19 cellular contexts compared by ENCODE assay signal in genomic region chr3:53250453-53250852, GRCh38. TPM values are rescaled to one million over a fixed set of nuclear protein-coding genes. Genes with fewer than 3 reads are reported as not detected.
A peak's percentile ranks its signal among the peaks of the same experiment; 100 is the strongest.
DNase-seq lines count a peak whose midpoint lies in the region; ATAC-seq and TF ChIP-seq lines count a peak whose summit lies in the region.
"Had no signal": no experiment of that assay in that cellular context is flagged by ENCODE, and none has a peak within 500 bp of the region (broad histone marks: within the 10 kb centered on the region; RNA-seq: fewer than 3 reads in every experiment).

No MANE protein-coding gene starts in this region.

- H3K36me3 Mint-ChIP-seq in activated CD4-positive, alpha-beta T cell treated with anti-CD3 and anti-CD28 coated beads, Interleukin-2, amount 10 ng/mL, durations not matched to agents 7 days and 5 days (ENCODE audit: low read depth) = peaks cover 24% of the 10 kb centered on the region
- peaks cover 3% of the 10 kb centered on the region for H3K36me3 Mint-ChIP-seq in IgD-negative memory B cell

- no peak for TF ChIP-seq CTCF in astrocyte of the spinal cord (IDR thresholded peaks at IDR 0.05; ENCODE audit: low read depth, low read length)
- no peak for TF ChIP-seq CTCF in spleen (IDR thresholded peaks at IDR 0.05 in 8 of 11, conservative IDR thresholded peaks at IDR 0.05 in 3 of 11)

- CTCF ChIA-PET in activated CD4-positive, alpha-beta T cell treated with anti-CD3 and anti-CD28 coated beads, Interleukin-2, amount 10 ng/mL, durations not matched to agents 7 days and 5 days (lab: Charles Lee) = interaction anchor here (0.8 kb wide), 1 partner anchor 11 kb away, joined by 3 read pairs; no protein-coding TSS in a partner anchor

- H3K9me3 Mint-ChIP-seq in activated CD4-positive, alpha-beta T cell treated with anti-CD3 and anti-CD28 coated beads, Interleukin-2, amount 10 ng/mL, durations not matched to agents 7 days and 5 days = no peaks in the 10 kb centered on the region
- no peaks in the 10 kb centered on the region for H3K9me3 Mint-ChIP-seq in IgD-negative memory B cell
- H3K9me3 Mint-ChIP-seq: immature natural killer cell, T-cell had no signal

- H3K36me3 ChIP-seq in spleen = peaks cover 0 to 10% (median 0%) of the 10 kb centered on the region in 6 donors
- H3K36me3 ChIP-seq: gastrocnemius medialis, ovary had no signal

- TF ChIP-seq POLR2A in spleen (IDR thresholded peaks at IDR 0.05) = no peak

- H3K9me3 ChIP-seq in spleen = peaks cover 0 to 3% (median 0%) of the 10 kb centered on the region in 8 donors
- H3K9me3 ChIP-seq: gastrocnemius medialis, mucosa of descending colon, ovary had no signal

- H3K27ac Mint-ChIP-seq in activated CD4-positive, alpha-beta T cell treated with anti-CD3 and anti-CD28 coated beads, Interleukin-2, amount 10 ng/mL, durations not matched to agents 7 days and 5 days = peak overlapping the region; percentile 13
- peak overlapping the region; percentile 51 to 92 (median 89) for H3K27ac Mint-ChIP-seq in IgD-negative memory B cell
- H3K27ac Mint-ChIP-seq: T-cell had no signal

- POLR2A ChIA-PET in activated CD4-positive, alpha-beta T cell treated with anti-CD3 and anti-CD28 coated beads, Interleukin-2, amount 10 ng/mL, durations not matched to agents 7 days and 5 days (lab: Charles Lee) = no interaction called here

- no peaks in the 10 kb centered on the region for H3K27me3 Mint-ChIP-seq in activated CD4-positive, alpha-beta T cell treated with anti-CD3 and anti-CD28 coated beads, Interleukin-2, amount 10 ng/mL, durations not matched to agents 7 days and 5 days
- no peaks in the 10 kb centered on the region for H3K27me3 Mint-ChIP-seq in IgD-negative memory B cell
- H3K27me3 Mint-ChIP-seq: T-cell had no signal

- intact Hi-C loops in spleen (cut with DNase I; ENCODE audit: low total_unique reads) = no loop called here

- H3K27ac ChIP-seq in spleen = peak overlapping the region; percentile 35 to 98 (median 94)
- H3K27ac ChIP-seq: ovary had no signal

- no peak for DNase-seq in activated CD4-positive, alpha-beta T cell treated with anti-CD3 and anti-CD28 coated beads, Interleukin-2, amount 10 ng/mL, durations not matched to agents 7 days and 5 days
- no peak for DNase-seq in activated CD4-positive, alpha-beta T cell treated with anti-CD3 and anti-CD28 coated beads for 4 hours
- DNase-seq in astrocyte of the spinal cord (ENCODE audit: low read depth, low spot score) (peak; percentile 37), spleen (no peak), NCI-H1930 (lab: John Stamatoyannopoulos, UW) (no peak)
- DNase-seq in stimulated activated CD4-positive, alpha-beta T cell treated with anti-CD3 and anti-CD28 coated beads, Interleukin-4, amount 100 ng/mL, for 4 hours = no peak
- DNase-seq: activated CD4-positive, CD25-positive, alpha-beta regulatory T cell treated with anti-CD3 and anti-CD28 coated beads, Interleukin-2, amount 50 U/mL, for 72 hours; cerebellar nuclear complex; gastrocnemius medialis; immature natural killer cell; mucosa of descending colon; NCI-H2029 treated with DMSO at 0.1 percent for 48 hours; NCI-H524; ovary; small intestine had no signal

- H3K4me3 Mint-ChIP-seq in activated CD4-positive, alpha-beta T cell treated with anti-CD3 and anti-CD28 coated beads, Interleukin-2, amount 10 ng/mL, durations not matched to agents 7 days and 5 days = no peak overlapping the region
- peak overlapping the region in 3 of 4 donors; percentile 47 to 79 (median 77) for H3K4me3 Mint-ChIP-seq in IgD-negative memory B cell
- H3K4me3 Mint-ChIP-seq: immature natural killer cell, T-cell had no signal

- ATAC-seq in HG03469 (IDR thresholded peaks at IDR 0.05; ENCODE audit: unreplicated experiment) = no peak
- ATAC-seq: gastrocnemius medialis, Panc1, T-cell had no signal

- H3K27me3 ChIP-seq in spleen (replicated peaks in 1 of 7) = no peaks in the 10 kb centered on the region
- H3K27me3 ChIP-seq: gastrocnemius medialis, ovary had no signal

- H3K4me3 ChIP-seq in astrocyte of the spinal cord (ENCODE audit: low read depth, low read length) (no peak overlapping the region), spleen (peak overlapping the region in 1 of 8 donors; percentile 100)
- H3K4me3 ChIP-seq: gastrocnemius medialis, mucosa of descending colon, ovary had no signal

- WGBS in spleen, 5 donors = 69 to 97% (median 85%) methylated on average over 3 of the region's 3 CpGs

- peaks cover 30 to 97% (median 80%) of the 10 kb centered on the region in 6 donors for H3K4me1 ChIP-seq in spleen

- in situ Hi-C loops in astrocyte of the spinal cord (cut with HindIII; ENCODE audit: low sequenced_read_pairs) = no loop called here

- peaks cover 64% of the 10 kb centered on the region for H3K4me1 Mint-ChIP-seq in activated CD4-positive, alpha-beta T cell treated with anti-CD3 and anti-CD28 coated beads, Interleukin-2, amount 10 ng/mL, durations not matched to agents 7 days and 5 days
- peaks cover 50 to 59% (median 57%) of the 10 kb centered on the region in 3 donors for H3K4me1 Mint-ChIP-seq in IgD-negative memory B cell

RNA-seq across cellular contexts. Expression of gene TKT, which starts 5.4 kb away (rescaled TPM):
- total RNA-seq in activated CD4-positive, alpha-beta T cell treated with anti-CD3 and anti-CD28 coated beads, Interleukin-2, amount 10 ng/mL, durations not matched to agents 7 days and 5 days = 100 to 1,000 TPM; 224 to 228 TPM
- polyA plus RNA-seq in IgD-negative memory B cell (102 TPM), spleen (100 to 1,000 TPM; 110 to 195 (median 137) TPM)
- total RNA-seq in spleen = 100 to 1,000 TPM; 253 to 490 (median 287) TPM
